Comparison of ENCODE assay signal across 8 cellular contexts in the genomic region with DNA sequence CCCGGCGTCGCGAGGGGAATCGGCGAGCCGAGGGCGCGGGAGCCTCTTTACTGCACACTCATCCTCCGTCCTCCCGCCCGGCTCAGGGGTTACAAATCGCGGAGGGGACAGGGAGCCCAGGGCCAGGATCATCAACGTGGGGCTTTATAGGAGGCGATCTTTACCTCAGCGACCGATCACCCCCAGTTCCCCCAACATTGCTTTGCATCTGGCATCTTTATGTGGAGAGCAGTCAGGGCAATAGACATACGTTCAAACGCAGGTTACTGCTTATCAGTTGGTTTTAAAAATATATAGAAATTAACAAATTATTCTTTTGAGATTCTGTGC. TPM values are rescaled to one million over a fixed set of nuclear protein-coding genes. Genes with fewer than 3 reads are reported as not detected.
DNase-seq lines count a peak whose midpoint lies in the region; ATAC-seq, FAIRE-seq and TF ChIP-seq lines count a peak whose summit lies in the region.

No MANE protein-coding gene starts in this region.

- H3K27ac ChIP-seq in right atrium auricular region = peak overlapping the region; percentile 92
- peak overlapping the region; percentile 83 for H3K27ac ChIP-seq in VCaP
- peak overlapping the region; percentile 69 to 90 (median 84) for H3K27ac ChIP-seq in spleen

- H3K9me3 ChIP-seq in right atrium auricular region = no peaks in the 10 kb centered on the region
- no peaks in the 10 kb centered on the region for H3K9me3 ChIP-seq in spleen

- FAIRE-seq in D721Med (lab: Jason Lieb, UNC) = no peak

- H3K27me3 ChIP-seq in right atrium auricular region = no peaks in the 10 kb centered on the region
- no peaks in the 10 kb centered on the region for H3K27me3 ChIP-seq in spleen (replicated peaks in 1 of 7)

- WGBS in spleen, 5 donors = 0 to 1% (median 0%) methylated on average over 17 to 20 of the region's 20 CpGs

- no peak for TF ChIP-seq POLR2A in spleen (IDR thresholded peaks at IDR 0.05)

- peak overlapping the region; percentile 86 to 89 for H3K4me3 ChIP-seq in right atrium auricular region
- H3K4me3 ChIP-seq in spleen = peak overlapping the region; percentile 69 to 97 (median 86)

- ATAC-seq in left ventricle myocardium superior (no peak), HG03342 (IDR thresholded peaks at IDR 0.05; ENCODE audit: unreplicated experiment) (peak; percentile 9)

- TF ChIP-seq CTCF in right atrium auricular region (IDR thresholded peaks at IDR 0.05) = no peak
- no peak for TF ChIP-seq CTCF in VCaP (conservative IDR thresholded peaks at IDR 0.05)
- no peak for TF ChIP-seq CTCF in spleen (IDR thresholded peaks at IDR 0.05 in 8 of 11, conservative IDR thresholded peaks at IDR 0.05 in 3 of 11)
- TF ChIP-seq CTCF in D721Med (IDR thresholded peaks at IDR 0.05; ENCODE audit: insufficient read depth, missing control alignments) = no peak

- intact Hi-C loops in left ventricle myocardium superior (cut with micrococcal nuclease) (loop anchor here (10.0 kb wide), 1 partner anchor 55 kb away; no protein-coding TSS in a partner anchor), spleen (cut with DNase I; ENCODE audit: low total_unique reads) (no loop called here)

- no peaks in the 10 kb centered on the region for H3K36me3 ChIP-seq in right atrium auricular region
- H3K36me3 ChIP-seq in spleen = no peaks in the 10 kb centered on the region

- no peak for DNase-seq in right atrium auricular region (ENCODE audit: low spot score)
- no peak for DNase-seq in left ventricle myocardium superior
- peak; percentile 25 for DNase-seq in germinal center (ENCODE audit: low spot score)
- no peak for DNase-seq in spleen
- no peak for DNase-seq in D721Med (ENCODE audit: insufficient read length, low spot score)
- DNase-seq in activated CD4-positive, CD25-positive, alpha-beta regulatory T cell treated with anti-CD3 and anti-CD28 coated beads, Interleukin-2, amount 50 U/mL, for 72 hours = no peak

- H3K4me1 ChIP-seq in right atrium auricular region (peaks cover 0 to 13% of the 10 kb centered on the region in 2 donors), spleen (peaks cover 10 to 54% (median 18%) of the 10 kb centered on the region in 6 donors)

RNA-seq across cellular contexts. Expression of a gene that starts 0.6 kb away (rescaled TPM):
- total RNA-seq in right atrium auricular region (10 to 100 TPM; 37.5 to 65.9 TPM), left ventricle myocardium superior (27.5 TPM), spleen (10 to 100 TPM in 5 of 7 donors, 1 to 10 TPM in 2; 7.5 to 18.2 (median 14.9) TPM)
- polyA plus RNA-seq in spleen = 10 to 100 TPM in 1 of 3 donors, 1 to 10 TPM in 2; 8.5 to 11.2 (median 9.4) TPM
